In the genomic region with DNA sequence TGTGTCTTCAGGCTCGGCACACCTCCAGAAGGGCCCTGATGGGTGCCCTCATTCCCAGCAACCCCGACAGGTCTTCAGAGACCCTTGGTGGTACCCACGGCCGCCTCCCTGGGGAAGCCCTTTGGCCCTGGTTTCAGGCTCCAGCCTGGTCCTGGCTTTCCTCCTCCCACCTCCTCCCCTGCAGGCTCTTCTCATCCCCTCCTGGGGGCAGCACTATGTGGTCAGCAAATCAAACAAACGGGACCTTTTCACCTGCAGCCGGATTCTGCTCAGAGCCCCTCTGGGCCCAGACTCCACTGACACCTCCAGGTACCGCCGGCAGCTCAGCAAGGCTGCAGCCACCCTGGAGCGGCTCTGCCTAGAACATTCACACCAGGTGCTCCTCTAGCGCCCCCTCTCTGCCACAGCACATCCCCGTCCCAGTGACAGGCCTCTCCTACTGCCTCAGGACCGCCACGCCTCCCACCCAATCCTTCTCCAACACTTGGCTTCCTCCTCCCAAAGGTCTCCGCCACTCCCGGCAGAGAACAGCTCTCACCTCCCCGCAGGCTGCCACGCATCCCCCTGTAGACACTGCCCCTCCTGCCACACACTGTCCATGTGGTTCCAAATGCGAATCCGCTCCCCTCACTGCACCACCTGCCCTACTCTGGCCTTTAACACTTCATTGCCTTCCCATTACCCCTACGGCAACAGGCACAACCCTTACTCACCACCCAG, we compare ENCODE assay signal across 8 cellular contexts. TPM values are rescaled to one million over a fixed set of nuclear protein-coding genes. Genes with fewer than 3 reads are reported as not detected.
DNase-seq lines count a peak whose midpoint lies in the region; ATAC-seq and TF ChIP-seq lines count a peak whose summit lies in the region.

No MANE protein-coding gene starts in this region.

- no peak overlapping the region for H2AFZ ChIP-seq in OCI-LY3 (ENCODE audit: low read depth, low read length)

- H3K27ac ChIP-seq in cardiac muscle cell (no peak overlapping the region), OCI-LY3 (ENCODE audit: low read length) (no peak overlapping the region)

- no peak overlapping the region for H3K4me2 ChIP-seq in OCI-LY3 (ENCODE audit: low read length)

- H3K79me2 ChIP-seq in OCI-LY3 (ENCODE audit: low read length) = no peaks in the 10 kb centered on the region

- H3K4me3 ChIP-seq in cardiac muscle cell = no peak overlapping the region
- no peak overlapping the region for H3K4me3 ChIP-seq in OCI-LY3 (ENCODE audit: low read length)
- no peak overlapping the region for H3K4me3 ChIP-seq in cardiac fibroblast (replicated peaks in 1 of 2; ENCODE audit: low read depth in 2 of 2, low read length in 2 of 2)

- H3K9me3 ChIP-seq in cardiac muscle cell (ENCODE audit: low read depth) (no peaks in the 10 kb centered on the region), OCI-LY3 (ENCODE audit: insufficient read depth, low read length) (no peaks in the 10 kb centered on the region)

- peak; percentile 60 to 72 for DNase-seq in cardiac muscle cell (ENCODE audit: low read depth in 1 of 2, low spot score in 1 of 2)
- no peak for DNase-seq in Right ventricle myocardium inferior (ENCODE audit: missing footprints)
- DNase-seq in cardiac fibroblast (ENCODE audit: low read depth in 2 of 2) = peak; percentile 54 to 58
- peak; percentile 41 for DNase-seq in myocyte (ENCODE audit: low read depth)
- no peak for DNase-seq in mucosa of gallbladder (ENCODE audit: low spot score)
- DNase-seq in activated effector memory CD4-positive, alpha-beta T cell treated with anti-CD3 and anti-CD28 coated beads, Interleukin-2, amount 50 U/mL, for 16 hours = no peak
- no peak for DNase-seq in hepatic stellate cell (ENCODE audit: low spot score)

- H3K4me1 ChIP-seq in cardiac muscle cell (ENCODE audit: low read depth) (no peaks in the 10 kb centered on the region), OCI-LY3 (ENCODE audit: low read length) (peaks cover 3% of the 10 kb centered on the region)

- peaks cover 19% of the 10 kb centered on the region for H4K20me1 ChIP-seq in OCI-LY3 (ENCODE audit: insufficient read depth, low read length)

- H3K9ac ChIP-seq in OCI-LY3 (ENCODE audit: low read length) = no peak overlapping the region

- no peaks in the 10 kb centered on the region for H3K36me3 ChIP-seq in cardiac muscle cell
- H3K36me3 ChIP-seq in OCI-LY3 (replicated peaks; ENCODE audit: low read depth, low read length) = peaks cover 10% of the 10 kb centered on the region

- ATAC-seq in Right ventricle myocardium inferior = no peak

- TF ChIP-seq CTCF in cardiac muscle cell (IDR thresholded peaks at IDR 0.05; ENCODE audit: low read depth, low read length) = peak; percentile 81
- TF ChIP-seq CTCF in OCI-LY3 (IDR thresholded peaks at IDR 0.05; ENCODE audit: low read depth, low read length) = peak; percentile 93
- TF ChIP-seq CTCF in cardiac fibroblast (IDR thresholded peaks at IDR 0.05; ENCODE audit: low read depth, low read length) = peak; percentile 84

- H3K27me3 ChIP-seq in cardiac muscle cell (no peaks in the 10 kb centered on the region), OCI-LY3 (ENCODE audit: low read depth, low read length) (no peaks in the 10 kb centered on the region)

- intact Hi-C loops in Right ventricle myocardium inferior (cut with DNase I) = loop anchor here (10.0 kb wide), 1 partner anchor 200 kb away; no protein-coding TSS in a partner anchor

RNA-seq across cellular contexts. Expression of gene CORO7, which starts 12.0 kb away (rescaled TPM):
- total RNA-seq in cardiac muscle cell (33.0 and 66.5 TPM in 2 replicates), Right ventricle myocardium inferior (11.6 TPM), myocyte (122 and 370 TPM in 2 replicates), mucosa of gallbladder (58.3 TPM)
- 54.2 and 62.1 TPM in 2 replicates for polyA plus RNA-seq in cardiac muscle cell
- polyA plus RNA-seq in myocyte (2012) = 78.9 TPM

RNA-seq across cellular contexts. Expression of gene DNAJA3, which starts 21.3 kb away (rescaled TPM):
- total RNA-seq in cardiac muscle cell (62.1 and 70.7 TPM in 2 replicates), Right ventricle myocardium inferior (71.4 TPM), myocyte (67.6 and 72.7 TPM in 2 replicates), mucosa of gallbladder (41.0 TPM)
- 60.5 and 70.8 TPM in 2 replicates for polyA plus RNA-seq in cardiac muscle cell
- polyA plus RNA-seq in myocyte (2012) = 47.1 TPM

RNA-seq across cellular contexts. Expression of gene VASN, which starts 32.8 kb away (rescaled TPM):
- total RNA-seq in cardiac muscle cell (23.3 and 33.3 TPM in 2 replicates), Right ventricle myocardium inferior (6.4 TPM), myocyte (7.5 and 10.9 TPM in 2 replicates), mucosa of gallbladder (31.5 TPM)
- 18.9 and 30.5 TPM in 2 replicates for polyA plus RNA-seq in cardiac muscle cell
- polyA plus RNA-seq in myocyte (2012) = 28.3 TPM

RNA-seq across cellular contexts. Expression of gene PAM16, which starts 53.3 kb away (rescaled TPM):
- 65.1 and 72.5 TPM in 2 replicates for total RNA-seq in cardiac muscle cell
- polyA plus RNA-seq in cardiac muscle cell = 71.8 and 82.8 TPM in 2 replicates
- 73.4 TPM for total RNA-seq in Right ventricle myocardium inferior
- 28.4 and 50.7 TPM in 2 replicates for total RNA-seq in myocyte
- polyA plus RNA-seq in myocyte (2012) = 47.6 TPM
- 27.5 TPM for total RNA-seq in mucosa of gallbladder

Comparison
In these comparisons a context has a peak if more than half of its experiments do, and no peak if none do; other contexts are left out.
1. DNase-seq: peak in cardiac muscle cell (2 of 2), cardiac fibroblast (2 of 2) and myocyte (single experiment); none in Right ventricle myocardium inferior (single experiment), mucosa of gallbladder (single experiment), activated effector memory CD4-positive, alpha-beta T cell treated with anti-CD3 and anti-CD28 coated beads, Interleukin-2, amount 50 U/mL, for 16 hours (single experiment) and hepatic stellate cell (single experiment).
2. Peak in every context shown above with its lines, with median percentiles within 50 percentile points of each other: CTCF ChIP-seq.